In genomic region chr7:128221929-128222403, GRCh38 we compare ENCODE assay signal across 10 cellular contexts.
A peak's percentile ranks its signal among the peaks of the same experiment; 100 is the strongest.
DNase-seq lines count a peak whose midpoint lies in the region; ATAC-seq and TF ChIP-seq lines count a peak whose summit lies in the region.
"Had no signal": no experiment of that assay in that cellular context is flagged by ENCODE, and none has a peak within 500 bp of the region (broad histone marks: within the 10 kb centered on the region; RNA-seq: fewer than 3 reads in every experiment).

No MANE protein-coding gene starts in this region.

- H3K27ac ChIP-seq in RWPE1, result no peak overlapping the region

- H3K4me3 ChIP-seq in AG09309 (ENCODE audit: control insufficient read depth, low read depth, low read length) (no peak overlapping the region), HFF-Myc (replicated peaks; ENCODE audit: low read depth, low read length) (no peak overlapping the region)

- POLR2A ChIA-PET in RWPE1 (lab: Yijun Ruan, JAX; ENCODE audit: low non-redundant PET), result no interaction called here

- TF ChIP-seq CTCF in AG09309 (IDR thresholded peaks at IDR 0.05; ENCODE audit: control insufficient read depth, insufficient read depth, low read depth, low read length, missing control alignments) (no peak), HFF-Myc (IDR thresholded peaks at IDR 0.05; ENCODE audit: low read depth, low read length, missing control alignments) (no peak), RWPE1 (conservative IDR thresholded peaks at IDR 0.05; ENCODE audit: low read depth) (no peak)

- CTCF ChIA-PET in RWPE1 (lab: Yijun Ruan, JAX), result no interaction called here

- no peak for ATAC-seq in GM21576 (IDR thresholded peaks at IDR 0.05; ENCODE audit: unreplicated experiment)
- no peak for ATAC-seq in GM18867 (IDR thresholded peaks at IDR 0.05; ENCODE audit: unreplicated experiment)

- DNase-seq in AG09309 (ENCODE audit: low read depth) (peak; percentile 13), HFF-Myc (ENCODE audit: extremely low read depth, low read depth) (peak; percentile 31), RWPE1 (ENCODE audit: low spot score) (peak; percentile 44), glomerular visceral epithelial cell (ENCODE audit: extremely low spot score) (peak; percentile 17), D341Med (ENCODE audit: low spot score) (no peak), GM19238 (ENCODE audit: insufficient read length, low spot score) (no peak)
- DNase-seq: head of caudate nucleus, KG1 had no signal

Comparison
In these comparisons a context has a peak if more than half of its experiments do, and no peak if none do; other contexts are left out.
1. DNase-seq: peak in AG09309 (single experiment), HFF-Myc (single experiment), RWPE1 (single experiment) and glomerular visceral epithelial cell (single experiment); none in D341Med (single experiment) and GM19238 (single experiment).